ENCODE assay signal across 27 cellular contexts in genomic region chr12:4045433-4045760, GRCh38.
"Had no signal": no experiment of that assay in that cellular context is flagged by ENCODE, and none has a peak within 500 bp of the region (broad histone marks: within the 10 kb centered on the region; RNA-seq: fewer than 3 reads in every experiment).

No MANE protein-coding gene starts in this region.

- H3K9me3 ChIP-seq: ascending aorta, gastrocnemius medialis had no signal

- H3K4me3 Mint-ChIP-seq: activated CD8-positive, alpha-beta T cell treated with anti-CD3 and anti-CD28 coated beads for 36 hours; activated naive CD4-positive, alpha-beta T cell treated with anti-CD3 and anti-CD28 coated beads, Interleukin-2, amount 10 ng/mL, durations not matched to agents 7 days and 5 days; activated naive CD8-positive, alpha-beta T cell treated with anti-CD3 and anti-CD28 coated beads, Interleukin-2, amount 10 ng/mL, durations not matched to agents 7 days and 5 days; activated T-helper 1 cell treated with anti-CD3 and anti-CD28 coated beads, Interleukin-12 subunit alpha, Interleukin-12 subunit beta, Interleukin-2, Interleukin-4 antibody, amounts not matched to agents 30 ng/mL and 10 ng/mL and 1 ng/mL, durations not matched to agents 14 hours and 24 hours and 36 hours; central memory CD8-positive, alpha-beta T cell; dendritic cell treated with granulocyte-macrophage colony-stimulating factor and Interleukin-4, amounts not matched to agents 40 ng/mL and 50 ng/mL, for 4 days; endodermal cell; WTC11 had no signal

- H3K27me3 ChIP-seq: ascending aorta, brain microvascular endothelial cell, foreskin keratinocyte, gastrocnemius medialis had no signal

- H3K27ac Mint-ChIP-seq: activated CD8-positive, alpha-beta T cell treated with anti-CD3 and anti-CD28 coated beads for 36 hours; activated naive CD4-positive, alpha-beta T cell treated with anti-CD3 and anti-CD28 coated beads, Interleukin-2, amount 10 ng/mL, durations not matched to agents 7 days and 5 days; activated naive CD4-positive, alpha-beta T cell treated with anti-CD3 and anti-CD28 coated beads, Interleukin-2, amount 50 U/mL, for 72 hours; activated naive CD8-positive, alpha-beta T cell treated with anti-CD3 and anti-CD28 coated beads, Interleukin-2, amount 10 ng/mL, durations not matched to agents 7 days and 5 days; activated T-helper 1 cell treated with anti-CD3 and anti-CD28 coated beads, Interleukin-12 subunit alpha, Interleukin-12 subunit beta, Interleukin-2, Interleukin-4 antibody, amounts not matched to agents 30 ng/mL and 10 ng/mL and 1 ng/mL, durations not matched to agents 14 hours and 24 hours and 36 hours; activated T-helper 2 cell treated with anti-CD3 and anti-CD28 coated beads, Interferon-gamma antibody, Interleukin-2, Interleukin-4, amounts not matched to agents 10 μg/mL and 5 μg/mL and 100 μg/mL, durations not matched to agents 14 hours and 24 hours and 36 hours; dendritic cell treated with granulocyte-macrophage colony-stimulating factor and Interleukin-4, amounts not matched to agents 40 ng/mL and 50 ng/mL, for 4 days; endodermal cell; WTC11 had no signal

- H3K4me3 ChIP-seq: ascending aorta, coronary artery, gastrocnemius medialis had no signal

- H3K27me3 Mint-ChIP-seq: activated CD8-positive, alpha-beta T cell treated with anti-CD3 and anti-CD28 coated beads for 36 hours had no signal

- ATAC-seq: activated CD8-positive, alpha-beta T cell treated with anti-CD3 and anti-CD28 coated beads for 36 hours; activated naive CD4-positive, alpha-beta T cell treated with anti-CD3 and anti-CD28 coated beads, Interleukin-2, amount 50 U/mL, for 72 hours; esophagus mucosa; foreskin keratinocyte; gastrocnemius medialis; WTC11 had no signal

- H3K9me3 Mint-ChIP-seq: activated CD8-positive, alpha-beta T cell treated with anti-CD3 and anti-CD28 coated beads for 36 hours; activated naive CD4-positive, alpha-beta T cell treated with anti-CD3 and anti-CD28 coated beads, Interleukin-2, amount 10 ng/mL, durations not matched to agents 7 days and 5 days; activated naive CD4-positive, alpha-beta T cell treated with anti-CD3 and anti-CD28 coated beads, Interleukin-2, amount 50 U/mL, for 72 hours; activated naive CD8-positive, alpha-beta T cell treated with anti-CD3 and anti-CD28 coated beads, Interleukin-2, amount 10 ng/mL, durations not matched to agents 7 days and 5 days; activated T-helper 1 cell treated with anti-CD3 and anti-CD28 coated beads, Interleukin-12 subunit alpha, Interleukin-12 subunit beta, Interleukin-2, Interleukin-4 antibody, amounts not matched to agents 30 ng/mL and 10 ng/mL and 1 ng/mL, durations not matched to agents 14 hours and 24 hours and 36 hours; activated T-helper 2 cell treated with anti-CD3 and anti-CD28 coated beads, Interferon-gamma antibody, Interleukin-2, Interleukin-4, amounts not matched to agents 10 μg/mL and 5 μg/mL and 100 μg/mL, durations not matched to agents 14 hours and 24 hours and 36 hours; central memory CD8-positive, alpha-beta T cell; dendritic cell treated with granulocyte-macrophage colony-stimulating factor and Interleukin-4, amounts not matched to agents 40 ng/mL and 50 ng/mL, for 4 days had no signal

- H3K36me3 ChIP-seq: ascending aorta, brain microvascular endothelial cell, gastrocnemius medialis had no signal

- H3K27ac ChIP-seq: ascending aorta, brain microvascular endothelial cell, coronary artery, dorsolateral prefrontal cortex, foreskin keratinocyte, gastrocnemius medialis, VCaP had no signal

- H3K4me1 Mint-ChIP-seq: activated naive CD4-positive, alpha-beta T cell treated with anti-CD3 and anti-CD28 coated beads, Interleukin-2, amount 10 ng/mL, durations not matched to agents 7 days and 5 days; activated naive CD8-positive, alpha-beta T cell treated with anti-CD3 and anti-CD28 coated beads, Interleukin-2, amount 10 ng/mL, durations not matched to agents 7 days and 5 days; central memory CD8-positive, alpha-beta T cell had no signal

- DNase-seq: activated CD4-positive, alpha-beta T cell treated with anti-CD3 and anti-CD28 coated beads for 48 hours; activated CD4-positive, alpha-beta T cell treated with anti-CD3 and anti-CD28 coated beads, Interleukin-2, amount 50 U/mL, for 1 hour; activated CD4-positive, alpha-beta T cell treated with anti-CD3 and anti-CD28 coated beads, Interleukin-2, amount 50 U/mL, for 48 hours; activated CD8-positive, alpha-beta T cell treated with anti-CD3 and anti-CD28 coated beads for 36 hours; activated effector memory CD4-positive, alpha-beta T cell treated with anti-CD3 and anti-CD28 coated beads, Interleukin-2, amount 50 U/mL, for 16 hours; activated naive CD4-positive, alpha-beta T cell; activated naive CD4-positive, alpha-beta T cell treated with anti-CD3 and anti-CD28 coated beads, Interleukin-2, amount 10 ng/mL, durations not matched to agents 7 days and 5 days; activated naive CD8-positive, alpha-beta T cell treated with anti-CD3 and anti-CD28 coated beads, Interleukin-2, amount 10 ng/mL, durations not matched to agents 7 days and 5 days; activated T-cell treated with anti-CD3 and anti-CD28 coated beads, Interleukin-2, amount 50 U/mL, for 1 hour; activated T-cell treated with anti-CD3 and anti-CD28 coated beads, Interleukin-2, amount 50 U/mL, for 48 hours; brain microvascular endothelial cell; dorsolateral prefrontal cortex; effector memory CD4-positive, alpha-beta T cell; foreskin keratinocyte; gastrocnemius medialis; T-helper 2 cell had no signal

- H3K36me3 Mint-ChIP-seq: activated naive CD4-positive, alpha-beta T cell treated with anti-CD3 and anti-CD28 coated beads, Interleukin-2, amount 10 ng/mL, durations not matched to agents 7 days and 5 days; activated naive CD4-positive, alpha-beta T cell treated with anti-CD3 and anti-CD28 coated beads, Interleukin-2, amount 50 U/mL, for 72 hours; activated naive CD8-positive, alpha-beta T cell treated with anti-CD3 and anti-CD28 coated beads, Interleukin-2, amount 10 ng/mL, durations not matched to agents 7 days and 5 days; WTC11 had no signal

- H3K4me1 ChIP-seq: ascending aorta, gastrocnemius medialis had no signal
